Comparison of ENCODE assay signal across 8 cellular contexts in the genomic region with DNA sequence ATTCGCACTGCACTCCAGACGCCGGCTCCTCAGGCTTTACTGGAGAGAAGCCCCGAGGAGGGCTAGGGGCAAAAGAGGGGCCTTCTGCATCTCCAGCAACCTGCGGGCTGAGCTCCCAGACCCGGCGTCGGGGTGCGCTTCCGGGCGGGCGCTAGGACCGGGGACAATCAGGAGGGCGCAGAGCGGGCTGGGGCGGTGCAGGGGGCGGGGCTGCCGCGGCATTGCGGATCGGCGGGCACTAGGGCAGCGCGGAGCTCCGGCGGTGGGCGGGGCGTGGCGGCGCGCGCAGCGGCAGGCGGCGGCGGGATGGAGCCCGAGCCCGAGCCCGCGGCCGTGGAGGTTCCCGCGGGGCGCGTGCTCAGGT. TPM values are rescaled to one million over a fixed set of nuclear protein-coding genes. Genes with fewer than 3 reads are reported as not detected.
A peak's percentile ranks its signal among the peaks of the same experiment; 100 is the strongest.
DNase-seq lines count a peak whose midpoint lies in the region; ATAC-seq and TF ChIP-seq lines count a peak whose summit lies in the region.

A gene (plus strand): TSS at position 274 of the 364 bp plus-strand sequence. CDS start 33 bp downstream, at position 307.

- no peak within 1 kb of the TSS for H3K27ac ChIP-seq in mammary epithelial cell (ENCODE audit: insufficient read depth, low read depth, low read length)

- H3K4me3 ChIP-seq in mammary epithelial cell (replicated peaks in 1 of 3; ENCODE audit: insufficient read depth in 1 of 3, low read depth in 2 of 3, low read length in 3 of 3) = peak within 1 kb of the TSS; percentile 57 to 87 (median 70)

- no peaks in the 10 kb centered on the region for H3K27me3 Mint-ChIP-seq in WTC11 (ENCODE audit: low read depth)

- H3K9me3 ChIP-seq in mammary epithelial cell (replicated peaks; ENCODE audit: insufficient read depth, low read length) = no peaks in the 10 kb centered on the region

- no peak for TF ChIP-seq CTCF in WTC11 (IDR thresholded peaks at IDR 0.05)
- TF ChIP-seq CTCF in mammary epithelial cell (conservative IDR thresholded peaks at IDR 0.05 in 1 of 2, IDR thresholded peaks at IDR 0.05 in 1 of 2; ENCODE audit: extremely low read depth in 1 of 2, insufficient read depth in 1 of 2, low read depth in 1 of 2, low read length in 2 of 2) = no peak

- no peaks in the 10 kb centered on the region for H3K27me3 ChIP-seq in mammary epithelial cell (ENCODE audit: insufficient read depth, low read length)

- no peak within 1 kb of the TSS for H3K27ac Mint-ChIP-seq in WTC11

- CTCF ChIA-PET in WTC11 (lab: Charles Lee) (interaction anchor here (0.6 to 3.7 kb wide), 35 partner anchors 10 to 362 kb away, joined by 3 to 65 read pairs (median 5); a partner anchor contains a TSS), mammary epithelial cell (lab: Charles Lee; ENCODE audit: low non-redundant PET) (interaction anchor here (0.5 to 0.7 kb wide), 3 partner anchors 9 to 277 kb away, joined by 3 to 9 read pairs (median 4); a partner anchor contains a TSS)

- H3K4me1 ChIP-seq in mammary epithelial cell (ENCODE audit: insufficient read depth, low read length) = peaks cover 25% of the 10 kb centered on the region

- H2AFZ ChIP-seq in mammary epithelial cell (ENCODE audit: low read depth, low read length) = peak within 1 kb of the TSS; percentile 96

- POLR2A ChIA-PET in WTC11 (lab: Charles Lee) = interaction anchor here (0.5 to 1.4 kb wide), 8 partner anchors 9 to 264 kb away, joined by 3 to 6 read pairs (median 4); a partner anchor contains a TSS

- peak within 1 kb of the TSS; percentile 99 for H3K4me2 ChIP-seq in mammary epithelial cell (ENCODE audit: insufficient read depth, low read depth, low read length)

- H3K9me3 Mint-ChIP-seq in WTC11 = no peaks in the 10 kb centered on the region

- 2% methylated on average over 13 of the region's 45 CpGs for WGBS in mammary epithelial cell (ENCODE audit: low coverage, missing lambda C conversion rate)

- in situ Hi-C loops in mammary epithelial cell (cut with MboI; ENCODE audit: low sequenced_read_pairs in 2 of 2) = loop anchor here in 1 of 2 donors (10.0 kb wide), 1 partner anchor 91 kb away; no protein-coding TSS in a partner anchor

- dilution Hi-C loops in mammary epithelial cell (cut with HindIII; ENCODE audit: low sequenced_read_pairs) = loop anchor here (5.0 kb wide), 1 partner anchor 194 kb away; no protein-coding TSS in a partner anchor

- peaks cover 3% of the 10 kb centered on the region for H3K36me3 ChIP-seq in mammary epithelial cell (ENCODE audit: insufficient read depth, low read length)

- peaks cover 25% of the 10 kb centered on the region for H3K36me3 Mint-ChIP-seq in WTC11

- peak within 1 kb of the TSS; percentile 80 for H3K4me3 Mint-ChIP-seq in WTC11

- H3K4me1 Mint-ChIP-seq in WTC11 = peaks cover 20% of the 10 kb centered on the region

- no peaks in the 10 kb centered on the region for H4K20me1 ChIP-seq in mammary epithelial cell (ENCODE audit: insufficient read depth, low read length)

- H3K9ac ChIP-seq in mammary epithelial cell (ENCODE audit: insufficient read depth, low read length) = peak within 1 kb of the TSS; percentile 67

- ATAC-seq in GM18867 (IDR thresholded peaks at IDR 0.05; ENCODE audit: unreplicated experiment) (peak; percentile 73), HG03108 (IDR thresholded peaks at IDR 0.05; ENCODE audit: unreplicated experiment) (peak; percentile 71), WTC11 (peak; percentile 70)

- H3K79me2 ChIP-seq in mammary epithelial cell (ENCODE audit: insufficient read depth, low read length) = peaks cover 48% of the 10 kb centered on the region

- DNase-seq in A172 (ENCODE audit: low spot score) = peak; percentile 79
- DNase-seq in NCI-H226 = peak; percentile 82
- peak; percentile 93 for DNase-seq in WTC11 (ENCODE audit: low spot score)
- peak; percentile 90 for DNase-seq in mammary epithelial cell
- DNase-seq in iPS-NIHi7 (ENCODE audit: extremely low spot score) = peak; percentile 95
- DNase-seq in smooth muscle cell of the brain vasculature (ENCODE audit: low read depth, low spot score) = peak; percentile 64

- intact Hi-C loops in mammary epithelial cell (cut with micrococcal nuclease) = loop anchor here (2.0 to 5.0 kb wide), 4 partner anchors 73 to 244 kb away; a partner anchor contains a TSS

- BruUV-seq in mammary epithelial cell (replicated peaks; lab: Mats Ljungman, UMichigan) = no TSS peak

TF ChIP-seq in WTC11, 78 proteins besides CTCF, POLR2A, EP300 and RAD21 (continues in another document):
- TF ChIP-seq SP1 (CRISPR knock-in tag; conservative IDR thresholded peaks at IDR 0.05) (peak; percentile 99), CREM (CRISPR knock-in tag; IDR thresholded peaks at IDR 0.05) (peak; percentile 66), NR3C1 (CRISPR knock-in tag; conservative IDR thresholded peaks at IDR 0.05; ENCODE audit: low read depth) (no peak; the same call in 1 of the 2 replicates), ZBTB21 (CRISPR knock-in tag; IDR thresholded peaks at IDR 0.05; ENCODE audit: borderline replicate concordance) (no peak), GRHL2 (CRISPR knock-in tag; IDR thresholded peaks at IDR 0.05; ENCODE audit: insufficient replicate concordance, severe bottlenecking) (no peak)
- TF ChIP-seq, protein P1, sequence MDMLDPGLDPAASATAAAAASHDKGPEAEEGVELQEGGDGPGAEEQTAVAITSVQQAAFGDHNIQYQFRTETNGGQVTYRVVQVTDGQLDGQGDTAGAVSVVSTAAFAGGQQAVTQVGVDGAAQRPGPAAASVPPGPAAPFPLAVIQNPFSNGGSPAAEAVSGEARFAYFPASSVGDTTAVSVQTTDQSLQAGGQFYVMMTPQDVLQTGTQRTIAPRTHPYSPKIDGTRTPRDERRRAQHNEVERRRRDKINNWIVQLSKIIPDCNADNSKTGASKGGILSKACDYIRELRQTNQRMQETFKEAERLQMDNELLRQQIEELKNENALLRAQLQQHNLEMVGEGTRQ (CRISPR knock-in tag; IDR thresholded peaks at IDR 0.05) = peak; percentile 4; the same call in 1 of the 2 replicates
- TF ChIP-seq, protein P2, sequence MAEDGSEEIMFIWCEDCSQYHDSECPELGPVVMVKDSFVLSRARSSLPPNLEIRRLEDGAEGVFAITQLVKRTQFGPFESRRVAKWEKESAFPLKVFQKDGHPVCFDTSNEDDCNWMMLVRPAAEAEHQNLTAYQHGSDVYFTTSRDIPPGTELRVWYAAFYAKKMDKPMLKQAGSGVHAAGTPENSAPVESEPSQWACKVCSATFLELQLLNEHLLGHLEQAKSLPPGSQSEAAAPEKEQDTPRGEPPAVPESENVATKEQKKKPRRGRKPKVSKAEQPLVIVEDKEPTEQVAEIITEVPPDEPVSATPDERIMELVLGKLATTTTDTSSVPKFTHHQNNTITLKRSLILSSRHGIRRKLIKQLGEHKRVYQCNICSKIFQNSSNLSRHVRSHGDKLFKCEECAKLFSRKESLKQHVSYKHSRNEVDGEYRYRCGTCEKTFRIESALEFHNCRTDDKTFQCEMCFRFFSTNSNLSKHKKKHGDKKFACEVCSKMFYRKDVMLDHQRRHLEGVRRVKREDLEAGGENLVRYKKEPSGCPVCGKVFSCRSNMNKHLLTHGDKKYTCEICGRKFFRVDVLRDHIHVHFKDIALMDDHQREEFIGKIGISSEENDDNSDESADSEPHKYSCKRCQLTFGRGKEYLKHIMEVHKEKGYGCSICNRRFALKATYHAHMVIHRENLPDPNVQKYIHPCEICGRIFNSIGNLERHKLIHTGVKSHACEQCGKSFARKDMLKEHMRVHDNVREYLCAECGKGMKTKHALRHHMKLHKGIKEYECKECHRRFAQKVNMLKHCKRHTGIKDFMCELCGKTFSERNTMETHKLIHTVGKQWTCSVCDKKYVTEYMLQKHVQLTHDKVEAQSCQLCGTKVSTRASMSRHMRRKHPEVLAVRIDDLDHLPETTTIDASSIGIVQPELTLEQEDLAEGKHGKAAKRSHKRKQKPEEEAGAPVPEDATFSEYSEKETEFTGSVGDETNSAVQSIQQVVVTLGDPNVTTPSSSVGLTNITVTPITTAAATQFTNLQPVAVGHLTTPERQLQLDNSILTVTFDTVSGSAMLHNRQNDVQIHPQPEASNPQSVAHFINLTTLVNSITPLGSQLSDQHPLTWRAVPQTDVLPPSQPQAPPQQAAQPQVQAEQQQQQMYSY (CRISPR knock-in tag; IDR thresholded peaks at IDR 0.05) = no peak
- TF ChIP-seq, protein P3, sequence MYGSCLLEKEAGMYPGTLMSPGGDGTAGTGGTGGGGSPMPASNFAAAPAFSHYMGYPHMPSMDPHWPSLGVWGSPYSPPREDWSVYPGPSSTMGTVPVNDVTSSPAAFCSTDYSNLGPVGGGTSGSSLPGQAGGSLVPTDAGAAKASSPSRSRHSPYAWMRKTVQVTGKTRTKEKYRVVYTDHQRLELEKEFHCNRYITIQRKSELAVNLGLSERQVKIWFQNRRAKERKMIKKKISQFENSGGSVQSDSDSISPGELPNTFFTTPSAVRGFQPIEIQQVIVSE (CRISPR knock-in tag; IDR thresholded peaks at IDR 0.05; ENCODE audit: borderline replicate concordance) = no peak
- TF ChIP-seq, protein P4, sequence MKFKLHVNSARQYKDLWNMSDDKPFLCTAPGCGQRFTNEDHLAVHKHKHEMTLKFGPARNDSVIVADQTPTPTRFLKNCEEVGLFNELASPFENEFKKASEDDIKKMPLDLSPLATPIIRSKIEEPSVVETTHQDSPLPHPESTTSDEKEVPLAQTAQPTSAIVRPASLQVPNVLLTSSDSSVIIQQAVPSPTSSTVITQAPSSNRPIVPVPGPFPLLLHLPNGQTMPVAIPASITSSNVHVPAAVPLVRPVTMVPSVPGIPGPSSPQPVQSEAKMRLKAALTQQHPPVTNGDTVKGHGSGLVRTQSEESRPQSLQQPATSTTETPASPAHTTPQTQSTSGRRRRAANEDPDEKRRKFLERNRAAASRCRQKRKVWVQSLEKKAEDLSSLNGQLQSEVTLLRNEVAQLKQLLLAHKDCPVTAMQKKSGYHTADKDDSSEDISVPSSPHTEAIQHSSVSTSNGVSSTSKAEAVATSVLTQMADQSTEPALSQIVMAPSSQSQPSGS (CRISPR knock-in tag; IDR thresholded peaks at IDR 0.05; ENCODE audit: borderline replicate concordance, low read depth) = no peak
- TF ChIP-seq, protein P5, sequence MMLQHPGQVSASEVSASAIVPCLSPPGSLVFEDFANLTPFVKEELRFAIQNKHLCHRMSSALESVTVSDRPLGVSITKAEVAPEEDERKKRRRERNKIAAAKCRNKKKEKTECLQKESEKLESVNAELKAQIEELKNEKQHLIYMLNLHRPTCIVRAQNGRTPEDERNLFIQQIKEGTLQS (CRISPR knock-in tag; conservative IDR thresholded peaks at IDR 0.05) = no peak

RNA-seq across cellular contexts. Expression of the gene that starts here (rescaled TPM):
- total RNA-seq in A172 (2014; rRNA removed; shearing (Covaris generic)) = 43.9 and 48.6 TPM in 2 replicates
- total RNA-seq in WTC11 (2021) (47.8 to 53.4 TPM (median 51.5 TPM) in 3 replicates), mammary epithelial cell (10 to 100 TPM; 10.2 to 19.6 TPM)
- polyA plus RNA-seq in mammary epithelial cell = 24.1 TPM
- polyA minus RNA-seq in mammary epithelial cell = 12.5 TPM
